In the genomic region with DNA sequence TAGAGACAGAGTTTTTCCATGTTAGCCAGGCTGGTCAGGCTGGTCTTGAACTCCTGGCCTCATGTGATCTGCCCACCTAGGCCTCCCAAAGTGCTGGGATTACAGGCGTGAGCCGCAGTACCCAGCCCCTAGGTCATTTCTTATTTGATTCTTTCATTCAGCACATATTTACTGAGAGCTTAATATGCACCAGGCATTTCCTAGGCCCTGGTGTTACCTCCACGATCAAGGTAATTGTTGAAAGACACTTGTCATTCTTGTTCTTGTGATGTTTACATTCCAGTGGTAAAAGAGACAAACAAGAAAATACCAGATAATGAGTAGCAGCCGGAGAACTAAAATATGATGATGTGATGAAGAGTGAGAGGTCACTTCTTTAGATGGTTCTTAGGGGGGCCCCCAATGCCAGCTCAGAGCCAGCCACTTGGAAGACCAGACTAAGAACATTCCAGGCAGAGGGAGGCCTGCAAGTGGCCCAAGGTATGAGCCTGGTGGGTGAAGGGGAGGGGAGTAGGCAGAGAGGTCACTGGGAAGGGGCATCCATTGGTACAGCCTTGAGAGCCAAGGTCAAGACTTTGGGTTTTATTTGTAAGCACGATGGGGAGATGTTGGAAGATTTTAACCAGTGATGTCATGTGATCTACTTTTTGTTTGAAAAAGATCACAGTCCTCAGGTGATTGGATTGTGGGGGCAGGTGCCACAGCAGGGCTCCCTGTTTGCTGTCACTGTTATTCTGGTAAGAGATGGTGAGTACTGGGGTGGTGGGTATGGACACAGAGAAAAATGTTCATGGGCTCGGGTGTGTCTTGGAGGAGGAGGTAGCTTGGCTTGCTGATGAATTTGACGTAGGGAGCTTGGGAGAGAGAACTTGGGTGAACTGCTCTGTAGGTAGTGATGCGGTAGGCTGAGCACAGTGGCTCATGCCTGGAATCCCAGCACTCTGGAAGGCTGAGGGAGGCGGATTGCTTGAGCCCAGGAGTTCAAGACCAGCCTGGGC, we compare ENCODE assay signal across 41 cellular contexts. TPM values are rescaled to one million over a fixed set of nuclear protein-coding genes. Genes with fewer than 3 reads are reported as not detected.
"Had no signal": no experiment of that assay in that cellular context is flagged by ENCODE, and none has a peak within 500 bp of the region (broad histone marks: within the 10 kb centered on the region; RNA-seq: fewer than 3 reads in every experiment).

No MANE protein-coding gene starts in this region.

- DNase-seq: activated B cell treated with CpG ODN at 0.5 μM for 24 hours; activated CD4-positive, alpha-beta memory T cell treated with anti-CD3 and anti-CD28 coated beads for 36 hours; activated CD4-positive, alpha-beta T cell treated with anti-CD3 and anti-CD28 coated beads, Interleukin-2, amount 10 ng/mL, durations not matched to agents 24 days and 14 days; activated CD8-positive, alpha-beta memory T cell treated with anti-CD3 and anti-CD28 coated beads, Interleukin-2, amount 10 ng/mL, durations not matched to agents 7 days and 5 days; activated CD8-positive, alpha-beta memory T cell treated with anti-CD3 and anti-CD28 coated beads, Interleukin-2, amount 50 U/mL, for 4 hours; activated CD8-positive, alpha-beta T cell treated with anti-CD3 and anti-CD28 coated beads, Interleukin-2, amount 10 ng/mL, durations not matched to agents 7 days and 5 days; activated effector memory CD4-positive, alpha-beta T cell treated with anti-CD3 and anti-CD28 coated beads, Interleukin-2, amount 50 U/mL, for 16 hours; activated naive CD4-positive, alpha-beta T cell treated with anti-CD3 and anti-CD28 coated beads for 36 hours; activated naive CD8-positive, alpha-beta T cell treated with anti-CD3 and anti-CD28 coated beads for 36 hours; activated naive CD8-positive, alpha-beta T cell treated with anti-CD3 and anti-CD28 coated beads, Interleukin-2, amount 50 U/mL, for 24 hours; activated T-cell treated with anti-CD3 and anti-CD28 coated beads, Interleukin-2, amount 50 U/mL, for 1 hour; activated T-cell treated with anti-CD3 and anti-CD28 coated beads, Interleukin-2, amount 50 U/mL, for 48 hours; adrenal gland; amygdala; aorta; body of pancreas; cortex of kidney; dermis blood vessel endothelial cell; effector CD4-positive, alpha-beta T cell; effector memory CD8-positive, alpha-beta T cell; esophagus squamous epithelium; foreskin melanocyte; head of caudate nucleus; T-helper 1 cell; T-helper 17 cell; T1000; WERI-Rb-1 had no signal

- H3K9me3 Mint-ChIP-seq: activated CD4-positive, alpha-beta memory T cell treated with anti-CD3 and anti-CD28 coated beads for 36 hours; activated CD4-positive, alpha-beta T cell treated with anti-CD3 and anti-CD28 coated beads, Interleukin-2, amount 10 ng/mL, durations not matched to agents 24 days and 14 days; activated naive CD4-positive, alpha-beta T cell treated with anti-CD3 and anti-CD28 coated beads, Interleukin-2, amount 50 U/mL, for 24 hours; activated naive CD8-positive, alpha-beta T cell treated with anti-CD3 and anti-CD28 coated beads for 36 hours; activated naive CD8-positive, alpha-beta T cell treated with anti-CD3 and anti-CD28 coated beads, Interleukin-2, amount 50 U/mL, for 24 hours; activated T-helper 1 cell treated with anti-CD3 and anti-CD28 coated beads, Interleukin-12 subunit alpha, Interleukin-12 subunit beta, Interleukin-2, Interleukin-4 antibody, amounts not matched to agents 30 ng/mL and 10 ng/mL and 1 ng/mL, durations not matched to agents 14 hours and 24 hours and 36 hours; activated T-helper 2 cell treated with anti-CD3 and anti-CD28 coated beads, Interferon-gamma antibody, Interleukin-2, Interleukin-4, amounts not matched to agents 10 μg/mL and 5 μg/mL and 100 μg/mL, durations not matched to agents 14 hours and 24 hours and 36 hours; effector memory CD8-positive, alpha-beta T cell; T-helper 2 cell treated with Interferon-gamma antibody and Interleukin-4, amounts not matched to agents 5 μg/mL and 100 μg/mL, for 36 hours had no signal

- H3K4me3 ChIP-seq: adrenal gland, body of pancreas, cardiac muscle cell, esophagus squamous epithelium, gastroesophageal sphincter had no signal

- H3K4me1 Mint-ChIP-seq: activated B cell treated with CpG ODN at 0.5 μM for 24 hours; activated CD4-positive, alpha-beta T cell treated with anti-CD3 and anti-CD28 coated beads, Interleukin-2, amount 10 ng/mL, durations not matched to agents 24 days and 14 days; activated CD8-positive, alpha-beta memory T cell treated with anti-CD3 and anti-CD28 coated beads, Interleukin-2, amount 10 ng/mL, durations not matched to agents 7 days and 5 days; activated naive CD4-positive, alpha-beta T cell treated with anti-CD3 and anti-CD28 coated beads, Interleukin-2, amount 50 U/mL, for 24 hours; activated naive CD8-positive, alpha-beta T cell treated with anti-CD3 and anti-CD28 coated beads for 36 hours; activated naive CD8-positive, alpha-beta T cell treated with anti-CD3 and anti-CD28 coated beads, Interleukin-2, amount 50 U/mL, for 24 hours had no signal

- H3K4me3 Mint-ChIP-seq: activated B cell treated with CpG ODN at 0.5 μM for 24 hours; activated CD4-positive, alpha-beta memory T cell treated with anti-CD3 and anti-CD28 coated beads for 36 hours; activated CD4-positive, alpha-beta T cell treated with anti-CD3 and anti-CD28 coated beads, Interleukin-2, amount 10 ng/mL, durations not matched to agents 24 days and 14 days; activated CD8-positive, alpha-beta memory T cell treated with anti-CD3 and anti-CD28 coated beads, Interleukin-2, amount 10 ng/mL, durations not matched to agents 7 days and 5 days; activated CD8-positive, alpha-beta T cell treated with anti-CD3 and anti-CD28 coated beads, Interleukin-2, amount 10 ng/mL, durations not matched to agents 7 days and 5 days; activated naive CD4-positive, alpha-beta T cell treated with anti-CD3 and anti-CD28 coated beads for 36 hours; activated naive CD4-positive, alpha-beta T cell treated with anti-CD3 and anti-CD28 coated beads, Interleukin-2, amount 50 U/mL, for 24 hours; activated naive CD8-positive, alpha-beta T cell treated with anti-CD3 and anti-CD28 coated beads for 36 hours; activated naive CD8-positive, alpha-beta T cell treated with anti-CD3 and anti-CD28 coated beads, Interleukin-2, amount 50 U/mL, for 24 hours; activated T-helper 1 cell treated with anti-CD3 and anti-CD28 coated beads, Interleukin-12 subunit alpha, Interleukin-12 subunit beta, Interleukin-2, Interleukin-4 antibody, amounts not matched to agents 30 ng/mL and 10 ng/mL and 1 ng/mL, durations not matched to agents 14 hours and 24 hours and 36 hours; effector memory CD8-positive, alpha-beta T cell; T-helper 17 cell; T-helper 2 cell treated with Interferon-gamma antibody and Interleukin-4, amounts not matched to agents 5 μg/mL and 100 μg/mL, for 36 hours had no signal

- ATAC-seq: activated CD4-positive, CD25-positive, alpha-beta regulatory T cell treated with anti-CD3 and anti-CD28 coated beads, Interleukin-2, amount 50 U/mL, for 24 hours; activated CD8-positive, alpha-beta memory T cell treated with anti-CD3 and anti-CD28 coated beads, Interleukin-2, amount 10 ng/mL, durations not matched to agents 7 days and 5 days; activated CD8-positive, alpha-beta T cell treated with anti-CD3 and anti-CD28 coated beads, Interleukin-2, amount 10 ng/mL, durations not matched to agents 7 days and 5 days; activated naive CD8-positive, alpha-beta T cell treated with anti-CD3 and anti-CD28 coated beads, Interleukin-2, amount 50 U/mL, for 24 hours; body of pancreas; effector memory CD8-positive, alpha-beta T cell; gastroesophageal sphincter; T-helper 17 cell had no signal

- H3K4me1 ChIP-seq: adrenal gland, body of pancreas, esophagus squamous epithelium, gastroesophageal sphincter had no signal

- H3K27me3 Mint-ChIP-seq: activated CD4-positive, alpha-beta memory T cell treated with anti-CD3 and anti-CD28 coated beads for 36 hours had no signal

- H3K27me3 ChIP-seq: adrenal gland, body of pancreas had no signal

- FAIRE-seq: colon, endothelial cell of umbilical vein had no signal

- H3K36me3 Mint-ChIP-seq: activated CD4-positive, alpha-beta memory T cell treated with anti-CD3 and anti-CD28 coated beads for 36 hours; activated CD8-positive, alpha-beta memory T cell treated with anti-CD3 and anti-CD28 coated beads, Interleukin-2, amount 10 ng/mL, durations not matched to agents 7 days and 5 days; activated naive CD4-positive, alpha-beta T cell treated with anti-CD3 and anti-CD28 coated beads, Interleukin-2, amount 50 U/mL, for 24 hours; activated naive CD8-positive, alpha-beta T cell treated with anti-CD3 and anti-CD28 coated beads for 36 hours had no signal

- H3K27ac Mint-ChIP-seq: activated B cell treated with CpG ODN at 0.5 μM for 24 hours; activated CD4-positive, alpha-beta memory T cell treated with anti-CD3 and anti-CD28 coated beads for 36 hours; activated CD4-positive, alpha-beta T cell treated with anti-CD3 and anti-CD28 coated beads, Interleukin-2, amount 10 ng/mL, durations not matched to agents 24 days and 14 days; activated CD8-positive, alpha-beta memory T cell treated with anti-CD3 and anti-CD28 coated beads, Interleukin-2, amount 10 ng/mL, durations not matched to agents 7 days and 5 days; activated CD8-positive, alpha-beta T cell treated with anti-CD3 and anti-CD28 coated beads, Interleukin-2, amount 10 ng/mL, durations not matched to agents 7 days and 5 days; activated naive CD4-positive, alpha-beta T cell treated with anti-CD3 and anti-CD28 coated beads for 36 hours; activated naive CD4-positive, alpha-beta T cell treated with anti-CD3 and anti-CD28 coated beads, Interleukin-2, amount 50 U/mL, for 24 hours; activated naive CD8-positive, alpha-beta T cell treated with anti-CD3 and anti-CD28 coated beads for 36 hours; activated naive CD8-positive, alpha-beta T cell treated with anti-CD3 and anti-CD28 coated beads, Interleukin-2, amount 50 U/mL, for 24 hours; activated T-helper 1 cell treated with anti-CD3 and anti-CD28 coated beads, Interleukin-12 subunit alpha, Interleukin-12 subunit beta, Interleukin-2, Interleukin-4 antibody, amounts not matched to agents 30 ng/mL and 10 ng/mL and 1 ng/mL, durations not matched to agents 14 hours and 24 hours and 36 hours; activated T-helper 2 cell treated with anti-CD3 and anti-CD28 coated beads, Interferon-gamma antibody, Interleukin-2, Interleukin-4, amounts not matched to agents 10 μg/mL and 5 μg/mL and 100 μg/mL, durations not matched to agents 14 hours and 24 hours and 36 hours; effector memory CD8-positive, alpha-beta T cell; T-helper 17 cell; T-helper 2 cell treated with Interferon-gamma antibody and Interleukin-4, amounts not matched to agents 5 μg/mL and 100 μg/mL, for 36 hours had no signal

- H3K36me3 ChIP-seq: adrenal gland, cardiac muscle cell, esophagus squamous epithelium, gastroesophageal sphincter, WERI-Rb-1 had no signal

- H3K27ac ChIP-seq: adrenal gland, body of pancreas, cardiac muscle cell, epithelial cell of prostate, esophagus squamous epithelium, gastroesophageal sphincter, WERI-Rb-1 had no signal

- H3K9me3 ChIP-seq: adrenal gland, body of pancreas, esophagus squamous epithelium, gastroesophageal sphincter had no signal

RNA-seq across cellular contexts. Expression of a gene that starts 27.8 kb away (rescaled TPM):
- total RNA-seq: activated B cell treated with CpG ODN at 0.5 μM for 24 hours; activated CD4-positive, alpha-beta memory T cell treated with anti-CD3 and anti-CD28 coated beads for 36 hours; activated CD8-positive, alpha-beta memory T cell treated with anti-CD3 and anti-CD28 coated beads, Interleukin-2, amount 10 ng/mL, durations not matched to agents 7 days and 5 days; activated CD8-positive, alpha-beta T cell treated with anti-CD3 and anti-CD28 coated beads, Interleukin-2, amount 10 ng/mL, durations not matched to agents 7 days and 5 days; activated naive CD4-positive, alpha-beta T cell treated with anti-CD3 and anti-CD28 coated beads for 36 hours; activated naive CD8-positive, alpha-beta T cell treated with anti-CD3 and anti-CD28 coated beads for 36 hours; activated T-helper 1 cell treated with anti-CD3 and anti-CD28 coated beads, Interleukin-12 subunit alpha, Interleukin-12 subunit beta, Interleukin-2, Interleukin-4 antibody, amounts not matched to agents 30 ng/mL and 10 ng/mL and 1 ng/mL, durations not matched to agents 14 hours and 24 hours and 36 hours; activated T-helper 2 cell treated with anti-CD3 and anti-CD28 coated beads, Interferon-gamma antibody, Interleukin-2, Interleukin-4, amounts not matched to agents 10 μg/mL and 5 μg/mL and 100 μg/mL, durations not matched to agents 14 hours and 24 hours and 36 hours; aorta; chondrocyte; endothelial cell of umbilical vein; fibroblast of lung; fibroblast of villous mesenchyme; T-helper 17 cell had no signal

RNA-seq across cellular contexts. Expression of a gene that starts 37.6 kb away (rescaled TPM):
- total RNA-seq: activated CD4-positive, alpha-beta T cell treated with anti-CD3 and anti-CD28 coated beads, Interleukin-2, amount 10 ng/mL, durations not matched to agents 24 days and 14 days; activated CD8-positive, alpha-beta memory T cell treated with anti-CD3 and anti-CD28 coated beads for 36 hours; activated CD8-positive, alpha-beta memory T cell treated with anti-CD3 and anti-CD28 coated beads, Interleukin-2, amount 10 ng/mL, durations not matched to agents 7 days and 5 days; activated CD8-positive, alpha-beta T cell treated with anti-CD3 and anti-CD28 coated beads, Interleukin-2, amount 10 ng/mL, durations not matched to agents 7 days and 5 days; activated naive CD4-positive, alpha-beta T cell treated with anti-CD3 and anti-CD28 coated beads for 36 hours; activated naive CD8-positive, alpha-beta T cell treated with anti-CD3 and anti-CD28 coated beads for 36 hours; activated T-helper 1 cell treated with anti-CD3 and anti-CD28 coated beads, Interleukin-12 subunit alpha, Interleukin-12 subunit beta, Interleukin-2, Interleukin-4 antibody, amounts not matched to agents 30 ng/mL and 10 ng/mL and 1 ng/mL, durations not matched to agents 14 hours and 24 hours and 36 hours; fibroblast of lung; fibroblast of villous mesenchyme had no signal

RNA-seq across cellular contexts. Expression of a gene that starts 37.8 kb away (rescaled TPM):
- total RNA-seq: activated B cell treated with CpG ODN at 0.5 μM for 24 hours; activated CD4-positive, alpha-beta memory T cell treated with anti-CD3 and anti-CD28 coated beads for 36 hours; activated CD4-positive, alpha-beta T cell treated with anti-CD3 and anti-CD28 coated beads, Interleukin-2, amount 10 ng/mL, durations not matched to agents 24 days and 14 days; activated CD8-positive, alpha-beta memory T cell treated with anti-CD3 and anti-CD28 coated beads for 36 hours; activated CD8-positive, alpha-beta memory T cell treated with anti-CD3 and anti-CD28 coated beads, Interleukin-2, amount 10 ng/mL, durations not matched to agents 7 days and 5 days; activated CD8-positive, alpha-beta T cell treated with anti-CD3 and anti-CD28 coated beads, Interleukin-2, amount 10 ng/mL, durations not matched to agents 7 days and 5 days; activated naive CD4-positive, alpha-beta T cell treated with anti-CD3 and anti-CD28 coated beads for 36 hours; activated naive CD8-positive, alpha-beta T cell treated with anti-CD3 and anti-CD28 coated beads for 36 hours; activated T-helper 1 cell treated with anti-CD3 and anti-CD28 coated beads, Interleukin-12 subunit alpha, Interleukin-12 subunit beta, Interleukin-2, Interleukin-4 antibody, amounts not matched to agents 30 ng/mL and 10 ng/mL and 1 ng/mL, durations not matched to agents 14 hours and 24 hours and 36 hours; activated T-helper 2 cell treated with anti-CD3 and anti-CD28 coated beads, Interferon-gamma antibody, Interleukin-2, Interleukin-4, amounts not matched to agents 10 μg/mL and 5 μg/mL and 100 μg/mL, durations not matched to agents 14 hours and 24 hours and 36 hours; fibroblast of villous mesenchyme had no signal
